In the genomic region with DNA sequence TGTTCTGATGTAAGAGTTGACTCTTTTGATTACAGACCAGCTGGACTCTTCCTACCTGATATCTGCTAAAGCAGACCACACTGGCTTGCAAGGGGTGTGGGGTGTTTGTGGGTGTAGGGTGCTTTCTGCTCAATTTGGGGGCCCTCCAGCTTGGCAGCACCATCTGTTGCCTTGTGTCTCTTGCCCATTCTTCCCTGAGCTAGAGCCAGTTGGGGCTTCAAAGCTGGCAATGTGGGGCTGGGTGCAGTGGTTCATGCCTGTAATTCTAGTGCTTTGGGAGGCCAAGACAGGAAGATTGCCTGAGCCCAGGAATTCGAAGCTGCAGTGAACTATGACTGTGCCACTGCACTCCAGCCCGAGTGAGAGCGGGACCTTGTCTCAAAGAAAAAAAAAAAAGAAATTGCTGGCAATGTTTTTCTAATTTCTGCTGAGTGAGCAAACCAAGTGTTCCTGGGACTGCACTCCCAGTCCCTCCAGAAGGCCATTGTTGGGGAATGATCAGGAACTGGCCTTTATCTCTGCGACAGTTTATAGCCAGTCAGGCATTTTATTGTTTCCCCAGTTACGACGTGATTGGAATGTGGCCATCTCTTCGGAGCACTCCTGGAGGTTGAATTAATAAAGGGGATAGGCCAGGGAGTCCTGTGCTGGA, we compare ENCODE assay signal across 20 cellular contexts. TPM values are rescaled to one million over a fixed set of nuclear protein-coding genes. Genes with fewer than 3 reads are reported as not detected.
DNase-seq lines count a peak whose midpoint lies in the region; ATAC-seq and TF ChIP-seq lines count a peak whose summit lies in the region.
"Had no signal": no experiment of that assay in that cellular context is flagged by ENCODE, and none has a peak within 500 bp of the region (broad histone marks: within the 10 kb centered on the region; RNA-seq: fewer than 3 reads in every experiment).

No MANE protein-coding gene starts in this region.

- peak overlapping the region; percentile 25 for H2AK5ac ChIP-seq in mesenchymal stem cell (ENCODE audit: low read length, severe bottlenecking)

- H3K27ac ChIP-seq in esophagus muscularis mucosa (replicated peaks in 1 of 4) (no peak overlapping the region), mesenchymal stem cell (ENCODE audit: low read length, poor library complexity, severe bottlenecking) (no peak overlapping the region), caudate nucleus (ENCODE audit: low read depth, low read length) (no peak overlapping the region)
- H3K27ac ChIP-seq: breast epithelium, gastrocnemius medialis had no signal

- H3K27me3 ChIP-seq in esophagus muscularis mucosa: no peaks in the 10 kb centered on the region
- peaks cover 0 to 11% of the 10 kb centered on the region in 2 experiments for H3K27me3 ChIP-seq in mesenchymal stem cell (ENCODE audit: control insufficient read depth in 1 of 2, insufficient read depth in 1 of 2, low read length in 2 of 2)
- H3K27me3 ChIP-seq: breast epithelium, gastrocnemius medialis had no signal

- H3K36me3 Mint-ChIP-seq in natural killer cell: no peaks in the 10 kb centered on the region

- no peaks in the 10 kb centered on the region for H3K9me3 ChIP-seq in esophagus muscularis mucosa
- no peaks in the 10 kb centered on the region for H3K9me3 ChIP-seq in mesenchymal stem cell (ENCODE audit: control insufficient read depth, low read length)
- H3K9me3 ChIP-seq: breast epithelium, gastrocnemius medialis had no signal

- intact Hi-C loops in esophagus muscularis mucosa (cut with DNase I) (no loop called here), sciatic nerve (cut with DNase I) (no loop called here), natural killer cell (cut with micrococcal nuclease) (no loop called here)

- H3K4me3 Mint-ChIP-seq in natural killer cell: no peak overlapping the region
- H3K4me3 Mint-ChIP-seq: activated naive CD4-positive, alpha-beta T cell treated with anti-CD3 and anti-CD28 coated beads for 36 hours; T-helper 17 cell had no signal

- peak overlapping the region; percentile 12 for H4K8ac ChIP-seq in mesenchymal stem cell (ENCODE audit: low read length)

- no peak for TF ChIP-seq POLR2A in esophagus muscularis mucosa (IDR thresholded peaks at IDR 0.05; ENCODE audit: low read depth)

- no peak overlapping the region for H3K27ac Mint-ChIP-seq in natural killer cell
- H3K27ac Mint-ChIP-seq: activated naive CD4-positive, alpha-beta T cell treated with anti-CD3 and anti-CD28 coated beads for 36 hours; T-helper 17 cell had no signal

- no peak overlapping the region for H3K4ac ChIP-seq in mesenchymal stem cell (ENCODE audit: low read depth in 1 of 2, low read length in 2 of 2)

- H2BK15ac ChIP-seq in mesenchymal stem cell (ENCODE audit: low read depth, poor library complexity, severe bottlenecking): no peak overlapping the region

- H2BK12ac ChIP-seq in mesenchymal stem cell (ENCODE audit: low read length in 2 of 2): no peak overlapping the region

- peak; percentile 63 for DNase-seq in M059J (ENCODE audit: low read depth)
- DNase-seq in esophagus muscularis mucosa (ENCODE audit: extremely low spot score): peak; percentile 79
- DNase-seq in mesenchymal stem cell: no peak
- DNase-seq in sciatic nerve (ENCODE audit: low spot score): no peak
- DNase-seq in epidermal melanocyte (ENCODE audit: insufficient read length, low spot score): no peak
- no peak for DNase-seq in natural killer cell
- no peak for DNase-seq in caudate nucleus (lab: John Stamatoyannopoulos, UW)
- no peak for DNase-seq in activated CD4-positive, alpha-beta T cell treated with anti-CD3 and anti-CD28 coated beads, Interleukin-2, amount 50 U/mL, for 48 hours
- DNase-seq: activated CD8-positive, alpha-beta memory T cell treated with anti-CD3 and anti-CD28 coated beads, Interleukin-2, amount 50 U/mL, for 4 hours; activated naive CD4-positive, alpha-beta T cell treated with anti-CD3 and anti-CD28 coated beads for 36 hours; gastrocnemius medialis; NCI-H1105; NCI-H226; NK-92 treated with Interleukin-12 subunit alpha and Interleukin-12 subunit beta, amount 100 ng/mL, for 24 hours; posterior cingulate gyrus; substantia nigra; T-helper 17 cell had no signal

- H2AFZ ChIP-seq in mesenchymal stem cell (ENCODE audit: low read depth, low read length): no peak overlapping the region

- H3K4me1 ChIP-seq in esophagus muscularis mucosa (peaks cover 0 to 17% (median 15%) of the 10 kb centered on the region in 4 donors), mesenchymal stem cell (ENCODE audit: control insufficient read depth, insufficient read depth, low read depth, low read length) (peaks cover 14% of the 10 kb centered on the region)
- H3K4me1 ChIP-seq: breast epithelium, gastrocnemius medialis had no signal

- peak; percentile 34 for ATAC-seq in sciatic nerve
- ATAC-seq in natural killer cell: no peak
- ATAC-seq: activated CD4-positive, CD25-positive, alpha-beta regulatory T cell treated with anti-CD3 and anti-CD28 coated beads, Interleukin-2, amount 50 U/mL, for 24 hours; gastrocnemius medialis; K562; T-helper 17 cell had no signal

- no peak overlapping the region for H2BK5ac ChIP-seq in mesenchymal stem cell (ENCODE audit: low read depth, low read length, poor library complexity, severe bottlenecking)

- no peaks in the 10 kb centered on the region for H3K79me1 ChIP-seq in mesenchymal stem cell (replicated peaks; ENCODE audit: low read length, poor library complexity, severe bottlenecking)

- H3K4me2 ChIP-seq in mesenchymal stem cell (ENCODE audit: low read length, poor library complexity, severe bottlenecking): no peak overlapping the region

- 59% methylated on average over 7 of the region's 7 CpGs for WGBS in esophagus muscularis mucosa
- 28% methylated on average over 7 of the region's 7 CpGs for WGBS in mesenchymal stem cell

- no peaks in the 10 kb centered on the region for H3K36me3 ChIP-seq in esophagus muscularis mucosa
- H3K36me3 ChIP-seq in mesenchymal stem cell (ENCODE audit: control insufficient read depth in 1 of 2, insufficient read depth in 2 of 2, low read depth in 1 of 2, low read length in 2 of 2): no peaks in the 10 kb centered on the region
- H3K36me3 ChIP-seq: breast epithelium, gastrocnemius medialis had no signal

- H3K18ac ChIP-seq in mesenchymal stem cell (ENCODE audit: low read depth in 1 of 2, low read length in 2 of 2): peak overlapping the region in 1 of 2 experiments; percentile 13

- no peak overlapping the region for H4K91ac ChIP-seq in mesenchymal stem cell (ENCODE audit: low read length)

- H2BK120ac ChIP-seq in mesenchymal stem cell (ENCODE audit: low read depth, low read length): no peak overlapping the region

- H3K27me3 Mint-ChIP-seq in natural killer cell (ENCODE audit: low read depth in 2 of 2): peaks cover 10 to 29% of the 10 kb centered on the region in 2 donors

- H3K23ac ChIP-seq in mesenchymal stem cell (ENCODE audit: low read length in 2 of 2): no peak overlapping the region

- H3K4me1 Mint-ChIP-seq in natural killer cell: peaks cover 0 to 10% of the 10 kb centered on the region in 2 donors

- H3K14ac ChIP-seq in mesenchymal stem cell (ENCODE audit: low read length in 2 of 2): no peak overlapping the region

- H3K4me3 ChIP-seq in esophagus muscularis mucosa: no peak overlapping the region
- H3K4me3 ChIP-seq in mesenchymal stem cell (ENCODE audit: insufficient read depth in 1 of 2, low read depth in 1 of 2, low read length in 2 of 2): no peak overlapping the region
- H3K4me3 ChIP-seq: breast epithelium, gastrocnemius medialis, K562 had no signal

- TF ChIP-seq EP300 in esophagus muscularis mucosa (IDR thresholded peaks at IDR 0.05): no peak

- no peaks in the 10 kb centered on the region for H3K9me3 Mint-ChIP-seq in natural killer cell
- H3K9me3 Mint-ChIP-seq: activated naive CD4-positive, alpha-beta T cell treated with anti-CD3 and anti-CD28 coated beads for 36 hours had no signal

- no peak for TF ChIP-seq CTCF in esophagus muscularis mucosa (IDR thresholded peaks at IDR 0.05)
- TF ChIP-seq CTCF in natural killer cell (IDR thresholded peaks at IDR 0.05): no peak

- no peak overlapping the region for H3K9ac ChIP-seq in mesenchymal stem cell (ENCODE audit: low read length)

RNA-seq across cellular contexts. Expression of gene LIPG, which starts 57.0 kb away (rescaled TPM):
- total RNA-seq in M059J (2014; rRNA removed; shearing (Covaris generic)): 37.9 and 66.5 TPM in 2 replicates
- total RNA-seq in esophagus muscularis mucosa: 10 to 100 TPM in 1 of 4 donors, 1 to 10 TPM in 1, under 1 TPM in 1, not detected in 1; 0.06 to 11.9 (median 1.3) TPM
- 30.0 TPM for polyA plus RNA-seq in mesenchymal stem cell (2013, experiment 1 of 2)
- polyA plus RNA-seq in mesenchymal stem cell (2013, experiment 2 of 2): 30.5 TPM
- total RNA-seq in sciatic nerve: 5.8 TPM
- total RNA-seq in natural killer cell: under 1 TPM in 1 of 3 donors, not detected in 2; 0.48 TPM
- total RNA-seq: T-helper 17 cell had no signal

Comparison
In these comparisons a context has a peak if more than half of its experiments do, and no peak if none do; other contexts are left out.
1. DNase-seq: peak in M059J (single experiment) and esophagus muscularis mucosa (single experiment); none in mesenchymal stem cell (single experiment), sciatic nerve (single experiment), epidermal melanocyte (single experiment), natural killer cell (single experiment), caudate nucleus (0 of 61) and activated CD4-positive, alpha-beta T cell treated with anti-CD3 and anti-CD28 coated beads, Interleukin-2, amount 50 U/mL, for 48 hours (0 of 2).